ENCODE assay signal across 8 cellular contexts in the genomic region with DNA sequence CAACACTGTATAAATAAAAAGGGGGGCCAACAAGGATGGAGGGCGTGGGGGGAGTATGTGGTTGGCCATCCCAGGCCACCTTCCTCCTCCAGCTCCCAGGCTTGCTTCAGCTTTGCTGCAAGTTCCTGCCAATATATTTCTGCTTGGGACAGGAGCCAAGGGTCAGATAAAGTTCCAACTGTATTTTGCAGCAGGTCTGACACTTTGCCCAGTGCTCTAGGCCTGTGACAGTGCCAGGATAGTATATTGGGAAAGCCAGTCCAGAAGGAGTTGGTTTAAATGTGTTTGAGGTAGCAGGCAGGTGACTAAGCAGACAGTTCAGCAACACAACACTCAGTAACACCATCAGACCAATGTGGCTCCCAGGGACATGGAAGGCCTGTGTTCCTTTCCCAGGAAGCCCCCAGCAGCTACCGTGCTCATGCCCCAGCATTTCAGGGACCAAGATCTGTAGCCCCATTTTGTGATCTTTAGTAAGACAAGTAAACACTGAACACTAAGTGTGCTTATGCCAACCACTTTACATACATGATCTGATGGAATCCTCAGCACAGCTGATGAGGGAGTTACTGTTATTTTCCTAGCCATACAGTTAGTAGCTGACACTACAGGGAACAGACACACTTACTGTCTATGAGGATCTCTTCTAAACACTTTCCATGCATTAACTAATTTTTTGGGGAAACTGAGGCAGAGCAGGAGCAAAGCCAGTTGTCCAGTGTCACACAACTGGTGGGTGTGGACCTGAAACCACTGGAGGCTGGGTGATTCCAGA. TPM values are rescaled to one million over a fixed set of nuclear protein-coding genes. Genes with fewer than 3 reads are reported as not detected.
DNase-seq lines count a peak whose midpoint lies in the region; ATAC-seq and TF ChIP-seq lines count a peak whose summit lies in the region.

No MANE protein-coding gene starts in this region.

- intact Hi-C loops in CD8-positive, alpha-beta T cell (cut with DNase I, micrococcal nuclease): loop anchor here in 1 of 2 experiments (5.0 kb wide), 1 partner anchor 98 kb away; the partner anchor contains the start of genes ANAPC16 and ASCC1

- DNase-seq in CD8-positive, alpha-beta T cell: no peak
- DNase-seq in OCI-M1 (lab: John Stamatoyannopoulos, UW) (peak; percentile 65), epithelial cell of esophagus (ENCODE audit: low read depth) (peak; percentile 55), NCI-H82 treated with DMSO at 0.1 percent for 48 hours (lab: John Stamatoyannopoulos, UW; ENCODE audit: unreplicated experiment) (no peak)
- no peak for DNase-seq in stimulated activated CD4-positive, alpha-beta T cell treated with anti-CD3 and anti-CD28 coated beads, Interleukin-15, amount 100 ng/mL, for 24 hours
- no peak for DNase-seq in stimulated activated CD8-positive, alpha-beta memory T cell treated with anti-CD3 and anti-CD28 coated beads, Interleukin-4, amount 100 ng/mL, for 48 hours

- H3K4me1 Mint-ChIP-seq in CD8-positive, alpha-beta T cell (ENCODE audit: low read depth): peaks cover 65% of the 10 kb centered on the region

- no peaks in the 10 kb centered on the region for H3K27me3 ChIP-seq in CD8-positive, alpha-beta T cell (ENCODE audit: insufficient read depth, low read length)
- no peaks in the 10 kb centered on the region for H3K27me3 ChIP-seq in neutrophil

- TF ChIP-seq CTCF in CD8-positive, alpha-beta T cell (IDR thresholded peaks at IDR 0.05): no peak
- TF ChIP-seq CTCF in epithelial cell of esophagus (IDR thresholded peaks at IDR 0.05; ENCODE audit: insufficient read depth, low read depth, low read length, missing control alignments) (no peak), neutrophil (IDR thresholded peaks at IDR 0.05) (no peak)

- H3K36me3 ChIP-seq in CD8-positive, alpha-beta T cell (ENCODE audit: insufficient read depth, low read length): no peaks in the 10 kb centered on the region
- H3K36me3 ChIP-seq in neutrophil: no peaks in the 10 kb centered on the region

- CTCF ChIA-PET in CD8-positive, alpha-beta T cell (lab: Charles Lee): interaction anchor here (0.9 to 2.5 kb wide), 3 partner anchors 12 to 93 kb away, joined by 4 to 18 read pairs (median 5); partner anchors contain the start of gene DDIT4

- H3K27ac ChIP-seq in CD8-positive, alpha-beta T cell (ENCODE audit: low read depth, low read length): no peak overlapping the region
- peak overlapping the region; percentile 99 for H3K27ac ChIP-seq in neutrophil

- H3K9me3 ChIP-seq in CD8-positive, alpha-beta T cell (ENCODE audit: low read length): no peaks in the 10 kb centered on the region
- no peaks in the 10 kb centered on the region for H3K9me3 ChIP-seq in neutrophil

- POLR2A ChIA-PET in CD8-positive, alpha-beta T cell (lab: Charles Lee): interaction anchor here (1.2 to 5.3 kb wide), 4 partner anchors 11 to 68 kb away, joined by 4 to 29 read pairs (median 8); no protein-coding TSS in a partner anchor

- H3K9me3 Mint-ChIP-seq in CD8-positive, alpha-beta T cell: no peaks in the 10 kb centered on the region

- peak overlapping the region; percentile 90 for H3K27ac Mint-ChIP-seq in CD8-positive, alpha-beta T cell

- no peaks in the 10 kb centered on the region for H3K36me3 Mint-ChIP-seq in CD8-positive, alpha-beta T cell

- H3K4me3 Mint-ChIP-seq in CD8-positive, alpha-beta T cell: peak overlapping the region; percentile 26

- ATAC-seq in CD8-positive, alpha-beta T cell: no peak
- ATAC-seq in HG03354 (IDR thresholded peaks at IDR 0.05; ENCODE audit: poor library complexity, severe bottlenecking, unreplicated experiment): no peak

- no peak overlapping the region for H3K4me3 ChIP-seq in CD8-positive, alpha-beta T cell (ENCODE audit: low read depth, low read length)
- H3K4me3 ChIP-seq in epithelial cell of esophagus (ENCODE audit: low read length): no peak overlapping the region
- H3K4me3 ChIP-seq in neutrophil (ENCODE audit: low read depth in 1 of 2, low read length in 1 of 2): peak overlapping the region; percentile 6 to 16

- H3K27me3 Mint-ChIP-seq in CD8-positive, alpha-beta T cell (ENCODE audit: low read depth): no peaks in the 10 kb centered on the region

- peaks cover 71% of the 10 kb centered on the region for H3K4me1 ChIP-seq in CD8-positive, alpha-beta T cell (ENCODE audit: insufficient read depth, low read length)
- peaks cover 58 to 71% of the 10 kb centered on the region in 2 experiments for H3K4me1 ChIP-seq in neutrophil (ENCODE audit: control insufficient read depth in 1 of 2, insufficient read depth in 1 of 2, low read depth in 1 of 2, low read length in 1 of 2)

RNA-seq across cellular contexts. Expression of gene DNAJB12, which starts 38.9 kb away (rescaled TPM):
- total RNA-seq in CD8-positive, alpha-beta T cell: 10 to 100 TPM; 33.9 to 37.5 TPM

RNA-seq across cellular contexts. Expression of gene DDIT4, which starts 42.1 kb away (rescaled TPM):
- total RNA-seq in CD8-positive, alpha-beta T cell: 100 to 1,000 TPM; 351 to 360 TPM

Comparison
In these comparisons a context has a peak if more than half of its experiments do, and no peak if none do; other contexts are left out.
1. DNase-seq: peak in OCI-M1 (single experiment) and epithelial cell of esophagus (single experiment); none in CD8-positive, alpha-beta T cell (0 of 7), stimulated activated CD4-positive, alpha-beta T cell treated with anti-CD3 and anti-CD28 coated beads, Interleukin-15, amount 100 ng/mL, for 24 hours (single experiment), NCI-H82 treated with DMSO at 0.1 percent for 48 hours (single experiment) and stimulated activated CD8-positive, alpha-beta memory T cell treated with anti-CD3 and anti-CD28 coated beads, Interleukin-4, amount 100 ng/mL, for 48 hours (single experiment).
2. H3K4me3 ChIP-seq: peak in neutrophil (2 of 2); none in CD8-positive, alpha-beta T cell (single experiment) and epithelial cell of esophagus (single experiment).